In genomic region chr14:74921987-74922751, GRCh38 we compare ENCODE assay signal across 8 cellular contexts. TPM values are rescaled to one million over a fixed set of nuclear protein-coding genes. Genes with fewer than 3 reads are reported as not detected.
DNase-seq lines count a peak whose midpoint lies in the region; TF ChIP-seq lines count a peak whose summit lies in the region.

No MANE protein-coding gene starts in this region.

- no peaks in the 10 kb centered on the region for H4K20me1 ChIP-seq in DOHH2 (ENCODE audit: control insufficient read depth, insufficient read depth, low read depth, low read length)
- no peaks in the 10 kb centered on the region for H4K20me1 ChIP-seq in OCI-LY7 (ENCODE audit: insufficient read depth, low read length)
- H4K20me1 ChIP-seq in osteoblast (ENCODE audit: insufficient read depth, low read length), result no peaks in the 10 kb centered on the region

- no peaks in the 10 kb centered on the region for H3K9me3 Mint-ChIP-seq in endodermal cell

- no peaks in the 10 kb centered on the region for H3K9me3 ChIP-seq in DOHH2 (ENCODE audit: control insufficient read depth, insufficient read depth, low read length)
- no peaks in the 10 kb centered on the region for H3K9me3 ChIP-seq in OCI-LY7 (ENCODE audit: low read length)
- H3K9me3 ChIP-seq in endodermal cell (ENCODE audit: control insufficient read depth, low read length), result no peaks in the 10 kb centered on the region
- H3K9me3 ChIP-seq in osteoblast (ENCODE audit: low read depth, low read length), result no peaks in the 10 kb centered on the region

- H3K4me3 Mint-ChIP-seq in endodermal cell, result peak overlapping the region; percentile 70

- H3K4me1 ChIP-seq in DOHH2 (ENCODE audit: control insufficient read depth, low read length) (peaks cover 13% of the 10 kb centered on the region), OCI-LY7 (ENCODE audit: insufficient read depth, low read length, poor library complexity, severe bottlenecking) (peaks cover 13% of the 10 kb centered on the region), endodermal cell (ENCODE audit: control insufficient read depth, insufficient read depth, low read length) (peaks cover 6% of the 10 kb centered on the region), osteoblast (ENCODE audit: insufficient read depth, low read length) (peaks cover 11% of the 10 kb centered on the region)

- no peaks in the 10 kb centered on the region for H3F3A ChIP-seq in DOHH2 (ENCODE audit: control insufficient read depth, insufficient read depth)

- H3K27me3 ChIP-seq in DOHH2 (ENCODE audit: control insufficient read depth, low read length), result 0 out of 2 replicates have a peak, but pooled peaks cover 3% of the 10 kb centered on the region
- H3K27me3 ChIP-seq in endodermal cell (ENCODE audit: control insufficient read depth, insufficient read depth, low read length, poor library complexity, severe bottlenecking), result peaks cover 17% of the 10 kb centered on the region
- no peaks in the 10 kb centered on the region for H3K27me3 ChIP-seq in osteoblast (ENCODE audit: insufficient read depth, low read length)

- WGBS in endodermal cell (ENCODE audit: insufficient coverage in 1 of 2, insufficient read length in 1 of 2), 2 experiments, result 75 to 77% methylated on average over 16 to 19 of the region's 19 CpGs

- H3K27ac ChIP-seq in DOHH2 (ENCODE audit: low read depth, low read length) (no peak overlapping the region), OCI-LY7 (ENCODE audit: low read depth, low read length, poor library complexity, severe bottlenecking) (no peak overlapping the region), endodermal cell (ENCODE audit: low read depth, low read length) (no peak overlapping the region), osteoblast (ENCODE audit: low read depth, low read length) (no peak overlapping the region)

- peaks cover 17% of the 10 kb centered on the region for H3K27me3 Mint-ChIP-seq in endodermal cell (ENCODE audit: insufficient read depth)

- H3K9me2 ChIP-seq in DOHH2 (replicated peaks; ENCODE audit: control insufficient read depth, low read length) (no peaks in the 10 kb centered on the region), OCI-LY7 (ENCODE audit: insufficient read depth, low read length) (no peaks in the 10 kb centered on the region)

- no TSS peak for BruUV-seq in OCI-LY7 (replicated peaks; lab: Mats Ljungman, UMichigan)

- POLR2A ChIA-PET in OCI-LY7 (lab: Charles Lee), result interaction anchor here (0.9 to 2.3 kb wide), 5 partner anchors 12 to 144 kb away, joined by 3 to 18 read pairs (median 4); no protein-coding TSS in a partner anchor

- CTCF ChIA-PET in OCI-LY7 (lab: Charles Lee; ENCODE audit: unreplicated experiment), result interaction anchor here (0.9 to 1.1 kb wide), 2 partner anchors 16 to 20 kb away, joined by 3 read pairs; no protein-coding TSS in a partner anchor

- H3K36me3 Mint-ChIP-seq in endodermal cell (ENCODE audit: low read depth), result no peaks in the 10 kb centered on the region

- TF ChIP-seq CTCF in DOHH2 (IDR thresholded peaks at IDR 0.05; ENCODE audit: low read depth, low read length, poor library complexity, severe bottlenecking), result no peak
- no peak for TF ChIP-seq CTCF in OCI-LY7 (conservative IDR thresholded peaks at IDR 0.05; ENCODE audit: low read length)
- no peak for TF ChIP-seq CTCF in endodermal cell (conservative IDR thresholded peaks at IDR 0.05)
- no peak for TF ChIP-seq CTCF in osteoblast (IDR thresholded peaks at IDR 0.05; ENCODE audit: extremely low read depth, low read depth, low read length)

- H3K4me2 ChIP-seq in DOHH2 (ENCODE audit: low read length) (peak overlapping the region; percentile 93), OCI-LY7 (ENCODE audit: low read length) (peak overlapping the region; percentile 84), osteoblast (ENCODE audit: insufficient read depth, low read length) (peak overlapping the region; percentile 79)

- H3K79me2 ChIP-seq in DOHH2 (ENCODE audit: control insufficient read depth, low read length), result no peaks in the 10 kb centered on the region
- no peaks in the 10 kb centered on the region for H3K79me2 ChIP-seq in OCI-LY7 (ENCODE audit: insufficient read depth, low read depth, low read length)
- no peaks in the 10 kb centered on the region for H3K79me2 ChIP-seq in osteoblast (ENCODE audit: insufficient read depth, low read length)

- intact Hi-C loops in OCI-LY7 (cut with micrococcal nuclease; ENCODE audit: unreplicated experiment), result loop anchor here (2.0 kb wide), 1 partner anchor 19 kb away; no protein-coding TSS in a partner anchor

- DNase-seq in OCI-LY7 (ENCODE audit: low spot score) (no peak), endodermal cell (no peak), osteoblast (ENCODE audit: insufficient read length, low spot score, missing footprints) (peak; percentile 60), HT-29 (ENCODE audit: low spot score) (no peak), NCI-H345 treated with DMSO at 0.1 percent for 48 hours (lab: John Stamatoyannopoulos, UW; ENCODE audit: unreplicated experiment) (no peak), DMS53 treated with DMSO at 0.1 percent for 48 hours (lab: John Stamatoyannopoulos, UW; ENCODE audit: unreplicated experiment) (no peak)
- no peak for DNase-seq in stimulated activated CD4-positive, alpha-beta T cell treated with anti-CD3 and anti-CD28 coated beads, Interleukin-2, amount 100 ng/mL, for 24 hours

- H3K27ac Mint-ChIP-seq in endodermal cell, result no peak overlapping the region

- peaks cover 4% of the 10 kb centered on the region for H3K4me1 Mint-ChIP-seq in endodermal cell

- H2AFZ ChIP-seq in OCI-LY7 (ENCODE audit: low read length) (peak overlapping the region; percentile 87), osteoblast (ENCODE audit: low read length) (peak overlapping the region; percentile 84)

- H3K9ac ChIP-seq in endodermal cell (ENCODE audit: extremely low read depth, low read length, poor library complexity, severe bottlenecking), result peak overlapping the region; percentile 55

- H3K36me3 ChIP-seq in DOHH2 (ENCODE audit: control insufficient read depth, low read length) (no peaks in the 10 kb centered on the region), OCI-LY7 (ENCODE audit: insufficient read depth, low read length) (no peaks in the 10 kb centered on the region), endodermal cell (ENCODE audit: control insufficient read depth, insufficient read depth, low read length) (no peaks in the 10 kb centered on the region), osteoblast (ENCODE audit: insufficient read depth, low read length) (no peaks in the 10 kb centered on the region)

- H3K4me3 ChIP-seq in DOHH2 (ENCODE audit: low read length) (peak overlapping the region; percentile 86), OCI-LY7 (ENCODE audit: low read depth, low read length, poor library complexity, severe bottlenecking) (peak overlapping the region; percentile 88), endodermal cell (ENCODE audit: low read length) (peak overlapping the region; percentile 80), osteoblast (ENCODE audit: insufficient read depth, low read length) (peak overlapping the region; percentile 77)

RNA-seq across cellular contexts. Expression of gene RPS6KL1, which starts 0.9 kb away (rescaled TPM):
- total RNA-seq in OCI-LY7 (2014; rRNA removed; shearing (Covaris generic)), result 6.1 and 11.3 TPM in 2 replicates
- total RNA-seq in OCI-LY7 (2022) (14.0 and 15.3 TPM in 2 replicates), endodermal cell (10 to 100 TPM in 1 of 2 donors, 1 to 10 TPM in 1; 4.4 to 10.4 TPM), osteoblast (0.29 and 0.36 TPM in 2 replicates)
- polyA plus RNA-seq in endodermal cell (2013, experiment 1 of 2), result 9.9 TPM
- 8.9 TPM for polyA plus RNA-seq in endodermal cell (2013, experiment 2 of 2)
- total RNA-seq in HT-29 (2014; rRNA removed; shearing (Covaris generic)), result 9.4 and 17.4 TPM in 2 replicates

RNA-seq across cellular contexts. Expression of gene PGF, which starts 33.2 kb away (rescaled TPM):
- total RNA-seq in OCI-LY7 (2014; rRNA removed; shearing (Covaris generic)), result 0.09 and 0.13 TPM in 2 replicates
- total RNA-seq in OCI-LY7 (2022), result 0.19 TPM in 1 of 2 replicates, not detected in the other
- total RNA-seq in endodermal cell, result 1 to 10 TPM; 5.0 to 7.6 TPM
- polyA plus RNA-seq in endodermal cell (2013, experiment 1 of 2), result 6.4 TPM
- polyA plus RNA-seq in endodermal cell (2013, experiment 2 of 2), result 6.2 TPM
- total RNA-seq in osteoblast, result 16.3 and 24.5 TPM in 2 replicates
- 1.5 and 1.8 TPM in 2 replicates for total RNA-seq in HT-29 (2014; rRNA removed; shearing (Covaris generic))

RNA-seq across cellular contexts. Expression of gene DLST, which starts 40.5 kb away (rescaled TPM):
- total RNA-seq in OCI-LY7 (2014; rRNA removed; shearing (Covaris generic)), result 70.2 and 74.4 TPM in 2 replicates
- total RNA-seq in OCI-LY7 (2022), result 95.1 and 95.7 TPM in 2 replicates
- total RNA-seq in endodermal cell, result 100 to 1,000 TPM; 119 to 126 TPM
- polyA plus RNA-seq in endodermal cell (2013, experiment 1 of 2), result 84.7 TPM
- polyA plus RNA-seq in endodermal cell (2013, experiment 2 of 2), result 76.8 TPM
- 69.8 and 72.5 TPM in 2 replicates for total RNA-seq in osteoblast
- total RNA-seq in HT-29 (2014; rRNA removed; shearing (Covaris generic)), result 31.9 and 35.2 TPM in 2 replicates

RNA-seq across cellular contexts. Expression of gene PROX2, which starts 46.2 kb away (rescaled TPM):
- 0.35 and 0.51 TPM in 2 replicates for total RNA-seq in OCI-LY7 (2014; rRNA removed; shearing (Covaris generic))
- total RNA-seq in OCI-LY7 (2022) (0.74 and 0.76 TPM in 2 replicates), endodermal cell (not detected), osteoblast (not detected in 2 replicates)
- polyA plus RNA-seq in endodermal cell (2013, experiment 1 of 2), result not detected
- polyA plus RNA-seq in endodermal cell (2013, experiment 2 of 2), result not detected
- not detected in 2 replicates for total RNA-seq in HT-29 (2014; rRNA removed; shearing (Covaris generic))
